ENCODE assay signal across 7 cellular contexts in the genomic region with DNA sequence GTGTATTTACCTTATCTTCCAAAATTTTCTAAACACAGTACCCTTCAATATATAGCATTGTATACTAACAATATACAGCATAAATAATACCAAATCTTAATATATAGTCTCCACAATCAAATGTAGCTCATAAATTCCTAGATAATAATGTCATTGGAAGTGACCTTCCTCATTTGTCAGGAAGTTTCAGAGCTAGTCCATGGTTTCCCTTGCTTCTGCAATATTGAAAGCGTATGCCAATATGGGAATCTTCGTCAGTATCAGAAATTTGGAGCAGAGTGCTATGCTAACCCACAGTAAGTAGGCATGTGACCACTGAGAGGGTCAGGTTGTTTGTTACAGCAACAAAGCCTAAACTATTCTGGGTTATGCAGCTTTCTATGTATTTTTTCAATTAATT.
"Had no signal": no experiment of that assay in that cellular context is flagged by ENCODE, and none has a peak within 500 bp of the region (broad histone marks: within the 10 kb centered on the region; RNA-seq: fewer than 3 reads in every experiment).

No MANE protein-coding gene starts in this region.

- DNase-seq: GDM1, GF-D8 had no signal

- FAIRE-seq: GM12878, GM12891, GM12892, GM18507, GM19239 had no signal

- ATAC-seq: GM12878 had no signal

- H3K4me3 ChIP-seq: GM12878 had no signal
